ENCODE assay signal across 8 cellular contexts in genomic region chr3:53161345-53161819, GRCh38. TPM values are rescaled to one million over a fixed set of nuclear protein-coding genes. Genes with fewer than 3 reads are reported as not detected.
DNase-seq lines count a peak whose midpoint lies in the region; ATAC-seq and TF ChIP-seq lines count a peak whose summit lies in the region.

No MANE protein-coding gene starts in this region.

- H3K4ac ChIP-seq in H9 (ENCODE audit: low read depth, low read length): no peak overlapping the region

- H3K4me1 ChIP-seq in H9 (ENCODE audit: insufficient read depth, low read length) (peaks cover 12% of the 10 kb centered on the region; the same call in 1 of the 2 replicates), OCI-LY7 (ENCODE audit: insufficient read depth, low read length, poor library complexity, severe bottlenecking) (peaks cover 78% of the 10 kb centered on the region), mucosa of descending colon (ENCODE audit: low read depth) (peaks cover 45% of the 10 kb centered on the region), vagina (peaks cover 58% of the 10 kb centered on the region)

- H4K91ac ChIP-seq in H9 (ENCODE audit: insufficient read length, low read depth, low read length): no peak overlapping the region

- H2BK5ac ChIP-seq in H9 (ENCODE audit: insufficient read length, low read length): no peak overlapping the region

- no peak for DNase-seq in H9
- DNase-seq in OCI-LY7 (ENCODE audit: low spot score): peak; percentile 27
- peak in 1 of 3 donors; percentile 78 for DNase-seq in mucosa of descending colon
- no peak for DNase-seq in vagina (ENCODE audit: extremely low spot score in 2 of 2)
- DNase-seq in nucleus accumbens (lab: John Stamatoyannopoulos, UW): no peak
- no peak for DNase-seq in NCI-H2171 (lab: John Stamatoyannopoulos, UW)

- H3K9me2 ChIP-seq in OCI-LY7 (ENCODE audit: insufficient read depth, low read length): no peaks in the 10 kb centered on the region

- peaks cover 2% of the 10 kb centered on the region for H4K20me1 ChIP-seq in H9 (ENCODE audit: control insufficient read depth, insufficient read depth, insufficient read length)
- H4K20me1 ChIP-seq in OCI-LY7 (ENCODE audit: insufficient read depth, low read length): peaks cover 14% of the 10 kb centered on the region; the same call in 1 of the 2 replicates

- H3K27ac Mint-ChIP-seq in H9: 0 out of 7 replicates have a peak overlapping the region, but pooled peaks of 1 of the 3 experiments have one; percentile 84

- H3K4me3 Mint-ChIP-seq in H9: peak overlapping the region; percentile 91 to 96

- H3T11ph ChIP-seq in H9 (ENCODE audit: low read length): no peak overlapping the region

- H3K4me2 ChIP-seq in H9 (ENCODE audit: insufficient read depth, insufficient read length, low read length) (peak overlapping the region; percentile 55), OCI-LY7 (ENCODE audit: low read length) (peak overlapping the region; percentile 91)

- peaks cover 12% of the 10 kb centered on the region for H3K27me3 Mint-ChIP-seq in H9 (ENCODE audit: low read depth)

- CTCF ChIA-PET in OCI-LY7 (lab: Charles Lee; ENCODE audit: unreplicated experiment): interaction anchor here (1.4 kb wide), 1 partner anchor 27 kb away, joined by 6 read pairs; no protein-coding TSS in a partner anchor

- no peak overlapping the region for H4K8ac ChIP-seq in H9 (replicated peaks; ENCODE audit: insufficient read length, low read depth, low read length)

- TF ChIP-seq CTCF in GM12875 (IDR thresholded peaks at IDR 0.05; ENCODE audit: borderline replicate concordance, insufficient read depth, low read depth, low read length) (no peak), H9 (conservative IDR thresholded peaks at IDR 0.05) (no peak), OCI-LY7 (conservative IDR thresholded peaks at IDR 0.05; ENCODE audit: low read length) (no peak), mucosa of descending colon (IDR thresholded peaks at IDR 0.05) (no peak), vagina (IDR thresholded peaks at IDR 0.05) (no peak)

- no peak overlapping the region for H2AFZ ChIP-seq in H9 (ENCODE audit: low read length)
- no peak overlapping the region for H2AFZ ChIP-seq in OCI-LY7 (ENCODE audit: low read length)

- no peak overlapping the region for H3K56ac ChIP-seq in H9 (ENCODE audit: insufficient read length, low read depth, low read length)

- H3K27me3 ChIP-seq in H9 (ENCODE audit: insufficient read depth, low read length): no peaks in the 10 kb centered on the region; the same call in 1 of the 2 replicates
- no peaks in the 10 kb centered on the region for H3K27me3 ChIP-seq in vagina

- no peak overlapping the region for H3K23ac ChIP-seq in H9 (ENCODE audit: insufficient read length, low read depth, low read length)

- H3K4me1 Mint-ChIP-seq in H9: peaks cover 38 to 44% of the 10 kb centered on the region in 2 experiments

- peaks cover 36% of the 10 kb centered on the region; the same call in 1 of the 2 replicates for H3K36me3 ChIP-seq in OCI-LY7 (ENCODE audit: insufficient read depth, low read length)
- H3K36me3 ChIP-seq in mucosa of descending colon (ENCODE audit: low read depth): no peaks in the 10 kb centered on the region
- no peaks in the 10 kb centered on the region for H3K36me3 ChIP-seq in vagina

- 0 out of 2 replicates have a peak overlapping the region, but pooled peaks have one; percentile 10 for H3K14ac ChIP-seq in H9 (ENCODE audit: insufficient read depth, low read length)

- peak overlapping the region; percentile 32 for H3K9ac ChIP-seq in H9 (ENCODE audit: extremely low read depth, insufficient read length, low read length)

- intact Hi-C loops in OCI-LY7 (cut with micrococcal nuclease; ENCODE audit: unreplicated experiment): loop anchor here (1.0 kb wide), 1 partner anchor 31 kb away; no protein-coding TSS in a partner anchor
- intact Hi-C loops in mucosa of descending colon (cut with DNase I, micrococcal nuclease): no loop called here
- intact Hi-C loops in vagina (cut with DNase I): no loop called here

- no peak overlapping the region for H3K18ac ChIP-seq in H9 (ENCODE audit: insufficient read length, low read depth, low read length)

- no peak overlapping the region for H2AK5ac ChIP-seq in H9 (ENCODE audit: insufficient read length, low read length)

- peak overlapping the region; percentile 94 for H3K4me3 ChIP-seq in GM12875 (ENCODE audit: low read depth, low read length)
- peak overlapping the region; percentile 96 for H3K4me3 ChIP-seq in OCI-LY7 (ENCODE audit: low read depth, low read length, poor library complexity, severe bottlenecking)
- peak overlapping the region; percentile 87 for H3K4me3 ChIP-seq in mucosa of descending colon
- peak overlapping the region; percentile 92 to 96 for H3K4me3 ChIP-seq in vagina

- no peaks in the 10 kb centered on the region; a peak in 1 of 7 replicates for H3K36me3 Mint-ChIP-seq in H9 (ENCODE audit: insufficient read depth in 1 of 3, low read depth in 3 of 3)

- H3K79me2 ChIP-seq in H9 (ENCODE audit: insufficient read depth, low read length): no peaks in the 10 kb centered on the region
- H3K79me2 ChIP-seq in OCI-LY7 (ENCODE audit: insufficient read depth, low read depth, low read length): peaks cover 50% of the 10 kb centered on the region

- H3K9me3 ChIP-seq in H9 (ENCODE audit: control insufficient read depth, low read depth, low read length) (no peaks in the 10 kb centered on the region), OCI-LY7 (ENCODE audit: low read length) (no peaks in the 10 kb centered on the region), mucosa of descending colon (no peaks in the 10 kb centered on the region), vagina (no peaks in the 10 kb centered on the region)

- WGBS in H9 (ENCODE audit: extremely low coverage, insufficient read length, low lambda C conversion rate): no CpG with 5 or more reads among the region's 60 CpGs

- H3K27ac ChIP-seq in H9 (ENCODE audit: insufficient read length, low read depth, low read length): no peak overlapping the region
- H3K27ac ChIP-seq in OCI-LY7 (ENCODE audit: low read depth, low read length, poor library complexity, severe bottlenecking): peak overlapping the region; percentile 94
- H3K27ac ChIP-seq in cingulate gyrus (ENCODE audit: low read depth, low read length): peak overlapping the region; percentile 47
- H3K27ac ChIP-seq in vagina: peak overlapping the region; percentile 89

- BruUV-seq in OCI-LY7 (replicated peaks; lab: Mats Ljungman, UMichigan): no TSS peak

- no peak overlapping the region for H4K5ac ChIP-seq in H9 (ENCODE audit: insufficient read length, low read depth, low read length)

- no peak overlapping the region for H2BK12ac ChIP-seq in H9 (ENCODE audit: insufficient read length, low read depth, low read length)

- no peak overlapping the region for H2BK20ac ChIP-seq in H9 (ENCODE audit: low read depth, low read length, poor library complexity, severe bottlenecking)

- H2BK120ac ChIP-seq in H9 (ENCODE audit: low read depth, low read length, poor library complexity, severe bottlenecking): no peak overlapping the region

- H3K23me2 ChIP-seq in H9 (ENCODE audit: insufficient read length, low read depth, low read length, poor library complexity, severe bottlenecking): peaks cover 4% of the 10 kb centered on the region

- TF ChIP-seq POLR2A in vagina (IDR thresholded peaks at IDR 0.05): no peak

- H3K9me3 Mint-ChIP-seq in H9: no peaks in the 10 kb centered on the region

- no peaks in the 10 kb centered on the region for H3K79me1 ChIP-seq in H9 (ENCODE audit: insufficient read depth, low read depth, low read length, poor library complexity, severe bottlenecking)

- ATAC-seq in mucosa of descending colon: no peak

- no peak overlapping the region for H2BK15ac ChIP-seq in H9 (ENCODE audit: low read depth, low read length)

- POLR2A ChIA-PET in OCI-LY7 (lab: Charles Lee): interaction anchor here (1.2 to 2.3 kb wide), 5 partner anchors 8 to 31 kb away, joined by 4 to 10 read pairs (median 6); no protein-coding TSS in a partner anchor

RNA-seq across cellular contexts. Expression of gene PRKCD, which starts 0.4 kb away (rescaled TPM):
- total RNA-seq in H9 (2021): 23.7 and 24.9 TPM in 2 replicates
- total RNA-seq in OCI-LY7 (2014; rRNA removed; shearing (Covaris generic)): 9.5 and 13.3 TPM in 2 replicates
- total RNA-seq in OCI-LY7 (2022): 91.6 and 108 TPM in 2 replicates
- total RNA-seq in mucosa of descending colon: 10 to 100 TPM; 46.8 to 87.9 (median 83.4) TPM
- 32.2 TPM for total RNA-seq in vagina

RNA-seq across cellular contexts. Expression of gene RFT1, which starts 31.1 kb away (rescaled TPM):
- total RNA-seq in H9 (2021) (24.1 and 26.2 TPM in 2 replicates), OCI-LY7 (2022) (34.7 and 34.8 TPM in 2 replicates), mucosa of descending colon (10 to 100 TPM; 14.7 to 18.7 (median 15.2) TPM), vagina (13.8 TPM)
- 9.9 and 15.8 TPM in 2 replicates for total RNA-seq in OCI-LY7 (2014; rRNA removed; shearing (Covaris generic))
